ENCODE assay signal across 28 cellular contexts in the genomic region with DNA sequence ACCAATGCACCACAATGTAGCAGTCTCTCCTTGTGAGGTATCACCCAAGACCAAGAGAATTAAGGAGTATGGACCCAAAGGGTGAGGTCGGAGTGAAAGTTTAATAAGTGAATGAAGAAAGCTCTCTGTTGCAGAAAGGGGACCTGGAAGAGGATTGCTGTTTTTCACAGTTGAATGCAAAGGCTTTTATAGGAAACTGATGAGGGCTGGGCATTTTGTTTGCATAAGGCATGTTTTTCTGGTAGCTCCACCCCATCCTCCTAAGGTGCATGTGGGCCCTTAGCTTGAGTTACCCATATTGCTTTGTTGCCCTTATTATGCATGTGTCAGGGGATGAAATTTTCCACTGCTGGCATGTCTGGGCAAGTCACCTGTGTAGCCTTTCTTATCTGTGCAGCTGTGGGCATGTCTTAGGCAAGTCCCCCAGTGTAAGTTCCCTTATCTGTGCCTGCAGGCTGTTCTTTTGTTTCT.
DNase-seq lines count a peak whose midpoint lies in the region; ATAC-seq, FAIRE-seq and TF ChIP-seq lines count a peak whose summit lies in the region.
"Had no signal": no experiment of that assay in that cellular context is flagged by ENCODE, and none has a peak within 500 bp of the region (broad histone marks: within the 10 kb centered on the region; RNA-seq: fewer than 3 reads in every experiment).

No MANE protein-coding gene starts in this region.

- peaks cover 0 to 35% of the 10 kb centered on the region in 2 experiments; a peak in 2 of 4 replicates for H3K79me2 ChIP-seq in H1 (ENCODE audit: control insufficient read depth in 1 of 2, insufficient read depth in 2 of 2, low read length in 2 of 2)

- H3K18ac ChIP-seq in H1 (ENCODE audit: extremely low read depth, low read length) = peak overlapping the region; percentile 86

- peak overlapping the region; percentile 40 to 72 for H3K4me2 ChIP-seq in H1 (ENCODE audit: insufficient read depth in 1 of 2, low read depth in 2 of 2, low read length in 2 of 2)
- H3K4me2 ChIP-seq: BLaER1 treated with 17β-estradiol and CSF1 and Interleukin-3, amounts not matched to agents 10 nM and 100 nM had no signal

- H3K56ac ChIP-seq in H1 (replicated peaks; ENCODE audit: insufficient read length, low read depth, low read length) = peak overlapping the region; percentile 92

- CTCF ChIA-PET in H1 (lab: Charles Lee; ENCODE audit: partially characterized antibody) = interaction anchor here (0.7 to 1.9 kb wide), 8 partner anchors 11 to 64 kb away, joined by 3 to 7 read pairs (median 4); partner anchors contain the start of gene BDNF

- TF ChIP-seq EP300 in H1 (IDR thresholded peaks at IDR 0.05; ENCODE audit: borderline replicate concordance in 1 of 2, low read depth in 2 of 2, low read length in 2 of 2) (no peak), suprapubic skin (IDR thresholded peaks at IDR 0.05) (no peak)

- H3K23ac ChIP-seq in H1 (ENCODE audit: insufficient read length) = no peak overlapping the region

- no peak for TF ChIP-seq CTCF in H1 (IDR thresholded peaks at IDR 0.05; ENCODE audit: control extremely low read depth in 1 of 3, insufficient read depth in 1 of 3, low read depth in 1 of 3, low read length in 3 of 3)
- no peak for TF ChIP-seq CTCF in suprapubic skin (IDR thresholded peaks at IDR 0.05)

- H3K9me3 ChIP-seq in ES-I3 (ENCODE audit: control insufficient read depth, insufficient read depth, low read length) (no peaks in the 10 kb centered on the region), H1 (ENCODE audit: insufficient read depth in 2 of 2, low read depth in 1 of 2, low read length in 1 of 2) (no peaks in the 10 kb centered on the region), suprapubic skin (peaks cover 5% of the 10 kb centered on the region)
- H3K9me3 ChIP-seq: Peyer's patch had no signal

- H3K9ac ChIP-seq in ES-I3 (ENCODE audit: low read depth, low read length) (peak overlapping the region; percentile 42), H1 (replicated peaks in 1 of 4; ENCODE audit: extremely low read depth in 1 of 4, low read depth in 3 of 4, low read length in 3 of 4) (peak overlapping the region in 1 of 4 experiments; percentile 21; a peak in 1 of 7 replicates)
- H3K9ac ChIP-seq: BLaER1 treated with 17β-estradiol and CSF1 and Interleukin-3, amounts not matched to agents 10 nM and 100 nM had no signal

- H3K36me3 ChIP-seq in ES-I3 (ENCODE audit: insufficient read depth, low read length) (peaks cover 2% of the 10 kb centered on the region; the same call in 1 of the 2 replicates), H1 (ENCODE audit: control insufficient read depth in 2 of 4, insufficient read depth in 4 of 4, low read length in 3 of 4) (peaks cover 0 to 11% (median 4%) of the 10 kb centered on the region in 4 experiments; a peak in 2 of 8 replicates), suprapubic skin (no peaks in the 10 kb centered on the region)
- H3K36me3 ChIP-seq: BLaER1 treated with 17β-estradiol and CSF1 and Interleukin-3, amounts not matched to agents 10 nM and 100 nM; esophagus squamous epithelium; Peyer's patch had no signal

- no peaks in the 10 kb centered on the region for H4K20me1 ChIP-seq in H1 (replicated peaks in 1 of 2; ENCODE audit: control insufficient read depth in 1 of 2, insufficient read depth in 2 of 2, low read length in 2 of 2)
- H4K20me1 ChIP-seq: BLaER1 treated with 17β-estradiol and CSF1 and Interleukin-3, amounts not matched to agents 10 nM and 100 nM had no signal

- peak; percentile 79 for FAIRE-seq in H1 (lab: Jason Lieb, UNC)
- FAIRE-seq: D721Med, GM19239, H54 had no signal

- no peak overlapping the region for H2BK15ac ChIP-seq in H1 (ENCODE audit: low read length)

- no peak overlapping the region for H2AK5ac ChIP-seq in H1 (ENCODE audit: low read depth, low read length)

- H3K27me3 ChIP-seq in H1 (replicated peaks in 1 of 4; ENCODE audit: control insufficient read depth in 3 of 4, extremely low read depth in 1 of 4, insufficient read depth in 3 of 4, low read length in 3 of 4) (no peaks in the 10 kb centered on the region; a peak in 1 of 7 replicates), suprapubic skin (no peaks in the 10 kb centered on the region)
- H3K27me3 ChIP-seq: BLaER1 treated with 17β-estradiol and CSF1 and Interleukin-3, amounts not matched to agents 10 nM and 100 nM; esophagus squamous epithelium; Peyer's patch had no signal

- POLR2A ChIA-PET in H1 (lab: Charles Lee; ENCODE audit: partially characterized antibody) = interaction anchor here (0.6 to 13.4 kb wide), 20 partner anchors 8 to 912 kb away, joined by 3 to 189 read pairs (median 6); partner anchors contain the start of genes BDNF, KIF18A and METTL15

- no peak overlapping the region for H2BK12ac ChIP-seq in H1 (ENCODE audit: low read depth, low read length)

- H3K4me3 ChIP-seq in H1 (ENCODE audit: extremely low read depth in 1 of 4, insufficient read depth in 2 of 4, low read depth in 3 of 4, low read length in 4 of 4) = peak overlapping the region in 3 of 4 experiments; percentile 17 to 50 (median 31); a peak in 2 of 8 replicates
- H3K4me3 ChIP-seq in suprapubic skin = no peak overlapping the region
- H3K4me3 ChIP-seq: BLaER1 treated with 17β-estradiol and CSF1 and Interleukin-3, amounts not matched to agents 10 nM and 100 nM; esophagus squamous epithelium; Peyer's patch had no signal

- H2AFZ ChIP-seq in H1 (ENCODE audit: low read length) = no peak overlapping the region

- 25% methylated on average over 1 of the region's 1 CpG; no CpG with 5 or more reads in 1 of the 2 experiments for WGBS in H1 (ENCODE audit: extremely low coverage in 1 of 2, insufficient coverage in 1 of 2, insufficient read length in 1 of 2, insufficient replicate concordance in 2 of 2, low coverage in 1 of 2, low lambda C conversion rate in 2 of 2, missing lambda C conversion rate in 1 of 2), 2 experiments
- WGBS in suprapubic skin = 100% methylated on average over 1 of the region's 1 CpG

- DNase-seq in HPDE6-E6E7 (ENCODE audit: extremely low spot score) (peak; percentile 21), H1 (ENCODE audit: low read depth in 1 of 2, low spot score in 2 of 2) (peak in 1 of 2 experiments; percentile 51), NCI-H2081 (lab: John Stamatoyannopoulos, UW) (no peak), suprapubic skin (ENCODE audit: low spot score in 2 of 2) (no peak), GOT3 (lab: John Stamatoyannopoulos, UW) (no peak), cortex of kidney (lab: John Stamatoyannopoulos, UW) (no peak)
- DNase-seq: activated CD4-positive, alpha-beta memory T cell treated with anti-CD3 and anti-CD28 coated beads, Interleukin-2, amount 10 ng/mL, durations not matched to agents 7 days and 5 days; activated naive CD4-positive, alpha-beta T cell treated with anti-CD3 and anti-CD28 coated beads, Interleukin-2, amount 10 ng/mL, durations not matched to agents 7 days and 5 days; activated T-cell treated with anti-CD3 and anti-CD28 coated beads, Interleukin-2, amount 50 U/mL, for 48 hours; aorta; effector CD4-positive, alpha-beta T cell; EL; esophagus squamous epithelium; left colon; mesenchymal stem cell; MM.1S; naive thymus-derived CD4-positive, alpha-beta T cell; NCI-H1694; Peyer's patch; retina had no signal

- TF ChIP-seq RAD21 in H1 (IDR thresholded peaks at IDR 0.05 in 1 of 2, conservative IDR thresholded peaks at IDR 0.05 in 1 of 2; ENCODE audit: low read depth in 2 of 2, low read length in 2 of 2) = no peak

- no peaks in the 10 kb centered on the region for H3K79me1 ChIP-seq in H1 (ENCODE audit: low read depth, low read length)

- peaks cover 23% of the 10 kb centered on the region for H3K4me1 ChIP-seq in ES-I3 (ENCODE audit: insufficient read depth, low read length)
- peaks cover 6 to 17% (median 14%) of the 10 kb centered on the region in 4 experiments; a peak in 6 of 7 replicates for H3K4me1 ChIP-seq in H1 (replicated peaks in 1 of 4; ENCODE audit: control insufficient read depth in 3 of 4, insufficient read depth in 4 of 4, low read length in 3 of 4)
- no peaks in the 10 kb centered on the region for H3K4me1 ChIP-seq in suprapubic skin
- H3K4me1 ChIP-seq: BLaER1 treated with 17β-estradiol and CSF1 and Interleukin-3, amounts not matched to agents 10 nM and 100 nM; esophagus squamous epithelium; Peyer's patch had no signal

- H4K5ac ChIP-seq in H1 (ENCODE audit: insufficient read length, low read depth, low read length) = peak overlapping the region; percentile 95

- peak; percentile 84 to 85 for TF ChIP-seq POLR2A in H1 (IDR thresholded peaks at IDR 0.05; ENCODE audit: control extremely low read depth in 1 of 2, low read depth in 2 of 2, low read length in 2 of 2)
- no peak for TF ChIP-seq POLR2A in suprapubic skin (IDR thresholded peaks at IDR 0.05)

- no peaks in the 10 kb centered on the region; the same call in 1 of the 2 replicates for H3K23me2 ChIP-seq in H1 (ENCODE audit: low read depth, low read length)

- peak overlapping the region; percentile 97 for H2BK120ac ChIP-seq in H1 (replicated peaks; ENCODE audit: low read depth, low read length)

- H4K91ac ChIP-seq in H1 (replicated peaks; ENCODE audit: insufficient read length, low read length) = peak overlapping the region; percentile 90

- ATAC-seq in GM21576 (IDR thresholded peaks at IDR 0.05; ENCODE audit: unreplicated experiment) = peak; percentile 72
- ATAC-seq: left colon; naive thymus-derived CD4-positive, alpha-beta T cell; SK-N-SH treated with all-trans-retinoic acid at 6 μM for 48 hours had no signal

- H2BK20ac ChIP-seq in H1 (ENCODE audit: low read length) = peak overlapping the region; percentile 18; the same call in 1 of the 2 replicates

- H4K8ac ChIP-seq in H1 (ENCODE audit: extremely low read depth, insufficient read depth, low read length) = no peak overlapping the region

- H3K27ac ChIP-seq in H1 (ENCODE audit: low read depth, low read length) (peak overlapping the region; percentile 74), suprapubic skin (no peak overlapping the region)
- H3K27ac ChIP-seq: BLaER1 treated with 17β-estradiol and CSF1 and Interleukin-3, amounts not matched to agents 10 nM and 100 nM; esophagus squamous epithelium; HL-60; Peyer's patch had no signal

- peak overlapping the region; percentile 75 for H3K4ac ChIP-seq in H1 (replicated peaks; ENCODE audit: insufficient read length, low read depth, low read length)

- no peak overlapping the region for H3K14ac ChIP-seq in H1 (ENCODE audit: insufficient read length)

- peak overlapping the region; percentile 80; the same call in 1 of the 2 replicates for H2BK5ac ChIP-seq in H1 (ENCODE audit: low read depth, low read length)

TF ChIP-seq in H1, 55 proteins besides CTCF, POLR2A, EP300 and RAD21 (continues in another document):
- TF ChIP-seq POU5F1 (IDR thresholded peaks at IDR 0.05; ENCODE audit: low read depth, low read length) = no peak
- TF ChIP-seq CHD2 (IDR thresholded peaks at IDR 0.05; ENCODE audit: low read length) = no peak
- TF ChIP-seq SIX5 (IDR thresholded peaks at IDR 0.05; ENCODE audit: low read depth, low read length) = no peak
- TF ChIP-seq TCF12 (IDR thresholded peaks at IDR 0.05; ENCODE audit: low read depth, low read length) = 0 out of 2 replicates have a peak, but pooled peaks have one; percentile 13
- TF ChIP-seq SP2 (IDR thresholded peaks at IDR 0.05; ENCODE audit: low read length) = no peak
- TF ChIP-seq GTF2F1 (IDR thresholded peaks at IDR 0.05; ENCODE audit: borderline replicate concordance, low read depth, low read length) = no peak
- 0 out of 2 replicates have a peak, but pooled peaks have one; percentile 43 for TF ChIP-seq SP1 (IDR thresholded peaks at IDR 0.05; ENCODE audit: low read depth, low read length)

Comparison
In these comparisons a context has a peak if more than half of its experiments do, and no peak if none do; other contexts are left out.
1. POLR2A ChIP-seq: peak in H1 (2 of 2); none in suprapubic skin (0 of 2).